16 cellular contexts compared by ENCODE assay signal in genomic region chr6:56820060-56820459, GRCh38.
DNase-seq lines count a peak whose midpoint lies in the region; ATAC-seq and TF ChIP-seq lines count a peak whose summit lies in the region.
"Had no signal": no experiment of that assay in that cellular context is flagged by ENCODE, and none has a peak within 500 bp of the region (broad histone marks: within the 10 kb centered on the region; RNA-seq: fewer than 3 reads in every experiment).

No MANE protein-coding gene starts in this region.

- peaks cover 6% of the 10 kb centered on the region for H3K79me1 ChIP-seq in mesendoderm (ENCODE audit: low read length)

- H3K9ac ChIP-seq in mesendoderm (ENCODE audit: low read length), result no peak overlapping the region

- H2BK5ac ChIP-seq in mesendoderm (ENCODE audit: low read length), result no peak overlapping the region

- no peak overlapping the region for H2AK5ac ChIP-seq in mesendoderm (ENCODE audit: low read length)

- H3K36me3 ChIP-seq in HEK293 (ENCODE audit: control insufficient read depth in 2 of 2, insufficient read depth in 1 of 2, low read length in 2 of 2), result no peaks in the 10 kb centered on the region; a peak in 1 of 3 replicates
- no peaks in the 10 kb centered on the region for H3K36me3 ChIP-seq in psoas muscle (ENCODE audit: insufficient read depth in 1 of 2, low read depth in 1 of 2)
- H3K36me3 ChIP-seq in mesendoderm (ENCODE audit: control insufficient read depth, insufficient read depth, low read length), result no peaks in the 10 kb centered on the region
- H3K36me3 ChIP-seq in WERI-Rb-1, result no peaks in the 10 kb centered on the region
- H3K36me3 ChIP-seq: Peyer's patch had no signal

- POLR2A ChIA-PET in HEK293 (lab: Yijun Ruan, JAX), result no interaction called here

- no peak overlapping the region for H3K18ac ChIP-seq in mesendoderm (ENCODE audit: low read length)

- H3K4ac ChIP-seq in mesendoderm (ENCODE audit: low read depth, low read length), result no peak overlapping the region

- no peak overlapping the region for H4K8ac ChIP-seq in mesendoderm (ENCODE audit: low read depth, low read length)

- H2BK15ac ChIP-seq in mesendoderm (replicated peaks; ENCODE audit: low read depth), result no peak overlapping the region

- no peak overlapping the region for H3K27ac ChIP-seq in HEK293 (ENCODE audit: extremely low read depth, low read depth, low read length)
- H3K27ac ChIP-seq in cingulate gyrus (ENCODE audit: low read depth, low read length), result peak overlapping the region; percentile 84
- peak overlapping the region; percentile 74 for H3K27ac ChIP-seq in psoas muscle
- no peak overlapping the region for H3K27ac ChIP-seq in mesendoderm (ENCODE audit: low read depth, low read length)
- H3K27ac ChIP-seq in WERI-Rb-1, result no peak overlapping the region
- H3K27ac ChIP-seq: Peyer's patch had no signal

- 46 to 72% (median 56%) methylated on average over 2 of the region's 2 CpGs for WGBS in psoas muscle, 3 donors
- WGBS in mesendoderm (ENCODE audit: extremely low coverage, insufficient coverage, low lambda C conversion rate), result no CpG with 5 or more reads among the region's 2 CpGs

- intact Hi-C loops in psoas muscle (cut with DNase I), result no loop called here

- no peak overlapping the region for H2BK120ac ChIP-seq in mesendoderm (ENCODE audit: low read depth, low read length)

- H3K9me3 ChIP-seq in HEK293 (ENCODE audit: control insufficient read depth, insufficient read depth, low read depth, low read length) (no peaks in the 10 kb centered on the region), psoas muscle (no peaks in the 10 kb centered on the region), WERI-Rb-1 (ENCODE audit: severe bottlenecking) (no peaks in the 10 kb centered on the region)
- H3K9me3 ChIP-seq: Peyer's patch had no signal

- no peak overlapping the region for H4K5ac ChIP-seq in mesendoderm (ENCODE audit: low read length)

- TF ChIP-seq CTCF in HEK293 (tag by site-specific recombination; IDR thresholded peaks at IDR 0.05) (no peak), psoas muscle (IDR thresholded peaks at IDR 0.05) (no peak), WERI-Rb-1 (IDR thresholded peaks at IDR 0.05; ENCODE audit: low read depth, low read length) (no peak)

- peaks cover 29% of the 10 kb centered on the region for H3K79me2 ChIP-seq in mesendoderm (ENCODE audit: control insufficient read depth, insufficient read depth, low read length)

- no peaks in the 10 kb centered on the region for H3K27me3 ChIP-seq in psoas muscle (ENCODE audit: insufficient read depth in 3 of 3, low read length in 2 of 3)
- no peaks in the 10 kb centered on the region for H3K27me3 ChIP-seq in mesendoderm (ENCODE audit: insufficient read depth, low read length, poor library complexity)
- H3K27me3 ChIP-seq in WERI-Rb-1 (ENCODE audit: insufficient read depth, low read depth, severe bottlenecking), result no peaks in the 10 kb centered on the region
- H3K27me3 ChIP-seq: Peyer's patch had no signal

- DNase-seq in NCI-H82 (lab: John Stamatoyannopoulos, UW) (peak; percentile 70), NCI-H82 treated with DMSO at 0.1 percent for 48 hours (lab: John Stamatoyannopoulos, UW; ENCODE audit: unreplicated experiment) (no peak), psoas muscle (no peak), mesendoderm (no peak), WERI-Rb-1 (no peak), cerebellar nuclear complex (lab: John Stamatoyannopoulos, UW) (no peak)
- DNase-seq: DMS53, GOT3, MM.1S, NCI-H1105, NCI-H1930, NCI-H526 treated with DMSO at 0.1 percent for 48 hours, Peyer's patch, SHP77 had no signal

- H3K4me1 ChIP-seq in HEK293 (ENCODE audit: control insufficient read depth, insufficient read depth, low read length) (peaks cover 35% of the 10 kb centered on the region), psoas muscle (peaks cover 67% of the 10 kb centered on the region), mesendoderm (ENCODE audit: control insufficient read depth, low read depth, low read length) (peaks cover 4% of the 10 kb centered on the region)
- H3K4me1 ChIP-seq: Peyer's patch had no signal

- H3K4me3 ChIP-seq in HEK293 (ENCODE audit: low read depth, low read length) (no peak overlapping the region), psoas muscle (peak overlapping the region; percentile 16), mesendoderm (ENCODE audit: low read length) (no peak overlapping the region), WERI-Rb-1 (ENCODE audit: low read depth, low read length) (no peak overlapping the region)
- H3K4me3 ChIP-seq: Peyer's patch had no signal

- no peak overlapping the region for H3K23ac ChIP-seq in mesendoderm (ENCODE audit: low read length)

- peak in 2 of 4 donors; percentile 26 to 37 for ATAC-seq in psoas muscle

- CTCF ChIA-PET in HEK293 (lab: Yijun Ruan, JAX), result interaction anchor here (0.6 to 1.9 kb wide), 7 partner anchors 17 to 111 kb away, joined by 3 to 9 read pairs (median 3); no protein-coding TSS in a partner anchor

- no peak overlapping the region for H3K4me2 ChIP-seq in mesendoderm (ENCODE audit: low read length)

- no peak overlapping the region for H3K56ac ChIP-seq in mesendoderm (ENCODE audit: low read length)

TF ChIP-seq in HEK293, 187 proteins besides CTCF, POLR2A, EP300 and RAD21:
- no peak for TF ChIP-seq ZNF121 (tag by site-specific recombination; IDR thresholded peaks at IDR 0.05)
- TF ChIP-seq ZNF133 (tag by site-specific recombination; IDR thresholded peaks at IDR 0.05), result 0 out of 2 replicates have a peak, but pooled peaks have one; percentile 45

Comparison
In these comparisons a context has a peak if more than half of its experiments do, and no peak if none do; other contexts are left out.
1. H3K27ac ChIP-seq: peak in cingulate gyrus (single experiment) and psoas muscle (single experiment); none in HEK293 (single experiment), mesendoderm (single experiment) and WERI-Rb-1 (single experiment).